ENCODE assay signal across 13 cellular contexts in genomic region chr5:109788596-109788995, GRCh38.
DNase-seq lines count a peak whose midpoint lies in the region; ATAC-seq and TF ChIP-seq lines count a peak whose summit lies in the region.
"Had no signal": no experiment of that assay in that cellular context is flagged by ENCODE, and none has a peak within 500 bp of the region (broad histone marks: within the 10 kb centered on the region; RNA-seq: fewer than 3 reads in every experiment).

No MANE protein-coding gene starts in this region.

- H4K20me1 ChIP-seq in neural progenitor cell (ENCODE audit: low read depth): no peaks in the 10 kb centered on the region

- intact Hi-C loops in esophagus muscularis mucosa (cut with DNase I): no loop called here

- TF ChIP-seq POLR2A in esophagus muscularis mucosa (IDR thresholded peaks at IDR 0.05; ENCODE audit: low read depth): no peak

- no peak for TF ChIP-seq EP300 in esophagus muscularis mucosa (IDR thresholded peaks at IDR 0.05)

- no peaks in the 10 kb centered on the region for H3K4me1 Mint-ChIP-seq in neural progenitor cell

- no peak overlapping the region for H3K27ac ChIP-seq in neural progenitor cell
- no peak overlapping the region for H3K27ac ChIP-seq in esophagus muscularis mucosa (replicated peaks in 1 of 4)
- H3K27ac ChIP-seq: vagina had no signal

- H3K36me3 ChIP-seq in neural progenitor cell (peaks cover 58% of the 10 kb centered on the region), esophagus muscularis mucosa (peaks cover 0 to 7% (median 2%) of the 10 kb centered on the region in 4 donors)

- TF ChIP-seq CTCF in GM10266 (IDR thresholded peaks at IDR 0.05; ENCODE audit: control insufficient read depth, insufficient read depth, low read depth, missing control alignments): no peak
- TF ChIP-seq CTCF in neural progenitor cell (IDR thresholded peaks at IDR 0.05): no peak
- no peak for TF ChIP-seq CTCF in esophagus muscularis mucosa (IDR thresholded peaks at IDR 0.05)

- no peak overlapping the region for H3K4me3 Mint-ChIP-seq in neural progenitor cell

- H3K27me3 Mint-ChIP-seq in neural progenitor cell (ENCODE audit: insufficient read depth, low read depth): no peaks in the 10 kb centered on the region

- no peak overlapping the region for H2AFZ ChIP-seq in neural progenitor cell (replicated peaks)

- H3F3A ChIP-seq in neural progenitor cell (ENCODE audit: low read depth): no peaks in the 10 kb centered on the region

- no peaks in the 10 kb centered on the region for H3K79me2 ChIP-seq in neural progenitor cell (ENCODE audit: low read depth)

- ATAC-seq in GM19043 (IDR thresholded peaks at IDR 0.05; ENCODE audit: low read depth, unreplicated experiment) (peak; percentile 97), HG02678 (IDR thresholded peaks at IDR 0.05; ENCODE audit: unreplicated experiment) (peak; percentile 97), HG03469 (IDR thresholded peaks at IDR 0.05; ENCODE audit: unreplicated experiment) (peak; percentile 79)

- no peak overlapping the region for H3K9ac ChIP-seq in neural progenitor cell

- peak; percentile 6 for DNase-seq in GM10266 (ENCODE audit: extremely low spot score)
- DNase-seq in NCI-H2227 treated with DMSO at 0.1 percent for 48 hours (lab: John Stamatoyannopoulos, UW): no peak
- no peak for DNase-seq in neural progenitor cell (ENCODE audit: low spot score)
- no peak for DNase-seq in DMS79 treated with DMSO at 0.1 percent for 48 hours (lab: John Stamatoyannopoulos, UW)
- DNase-seq in esophagus muscularis mucosa (ENCODE audit: extremely low spot score): no peak
- DNase-seq: activated naive CD4-positive, alpha-beta T cell treated with anti-CD3 and anti-CD28 coated beads, Interleukin-2, amount 50 U/mL, for 16 hours; head of caudate nucleus; mesenchymal stem cell; retina had no signal

- H3K27ac Mint-ChIP-seq in neural progenitor cell: no peak overlapping the region

- peaks cover 12% of the 10 kb centered on the region for H3K9me3 ChIP-seq in neural progenitor cell (ENCODE audit: low read depth)
- no peaks in the 10 kb centered on the region for H3K9me3 ChIP-seq in esophagus muscularis mucosa
- H3K9me3 ChIP-seq: vagina had no signal

- H3K4me2 ChIP-seq in neural progenitor cell: no peak overlapping the region

- peaks cover 66% of the 10 kb centered on the region for H3K36me3 Mint-ChIP-seq in neural progenitor cell

- H3K9me3 Mint-ChIP-seq in neural progenitor cell: peaks cover 20% of the 10 kb centered on the region

- H3K4me3 ChIP-seq in neural progenitor cell (no peak overlapping the region), esophagus muscularis mucosa (no peak overlapping the region)
- H3K4me3 ChIP-seq: vagina had no signal

- 91% methylated on average over 3 of the region's 3 CpGs for WGBS in esophagus muscularis mucosa

- H3K27me3 ChIP-seq in neural progenitor cell: no peaks in the 10 kb centered on the region
- H3K27me3 ChIP-seq in esophagus muscularis mucosa: no peaks in the 10 kb centered on the region
- H3K27me3 ChIP-seq: vagina had no signal

- no peaks in the 10 kb centered on the region for H3K4me1 ChIP-seq in neural progenitor cell
- no peaks in the 10 kb centered on the region for H3K4me1 ChIP-seq in esophagus muscularis mucosa
- H3K4me1 ChIP-seq: vagina had no signal
